ENCODE assay signal across 9 cellular contexts in genomic region chr2:10331033-10331701, GRCh38. TPM values are rescaled to one million over a fixed set of nuclear protein-coding genes. Genes with fewer than 3 reads are reported as not detected.
DNase-seq lines count a peak whose midpoint lies in the region; ATAC-seq and TF ChIP-seq lines count a peak whose summit lies in the region.
"Had no signal": no experiment of that assay in that cellular context is flagged by ENCODE, and none has a peak within 500 bp of the region (broad histone marks: within the 10 kb centered on the region; RNA-seq: fewer than 3 reads in every experiment).

No MANE protein-coding gene starts in this region.

- H3K9ac ChIP-seq in neuronal stem cell (ENCODE audit: low read depth, low read length, poor library complexity) = peak overlapping the region; percentile 9

- peak overlapping the region; percentile 47 for H3K23ac ChIP-seq in neuronal stem cell (ENCODE audit: low read depth, low read length, poor library complexity)

- no peaks in the 10 kb centered on the region for H3K79me1 ChIP-seq in neuronal stem cell (ENCODE audit: low read depth, low read length)

- no peak overlapping the region for H2BK120ac ChIP-seq in neuronal stem cell (ENCODE audit: low read depth, low read length)

- peak in 1 of 4 donors; percentile 22 for TF ChIP-seq POLR2A in upper lobe of left lung (IDR thresholded peaks at IDR 0.05)

- H2BK5ac ChIP-seq in neuronal stem cell (ENCODE audit: low read length) = no peak overlapping the region

- H3K27ac ChIP-seq in neuronal stem cell (replicated peaks; ENCODE audit: low read length) (no peak overlapping the region), upper lobe of left lung (peak overlapping the region; percentile 72 to 87 (median 80))

- no CpG with 5 or more reads among the region's 33 CpGs for WGBS in neuronal stem cell (ENCODE audit: extremely low coverage in 2 of 2, insufficient read length in 2 of 2, insufficient replicate concordance in 1 of 2), 2 donors
- 24 to 26% methylated on average over 26 to 30 of the region's 33 CpGs for WGBS in upper lobe of left lung, 2 donors

- no peak overlapping the region for H3K4ac ChIP-seq in neuronal stem cell (ENCODE audit: low read length)

- peak overlapping the region; percentile 58 for H3K14ac ChIP-seq in neuronal stem cell (ENCODE audit: low read length)

- H3K4me3 ChIP-seq in neuronal stem cell (ENCODE audit: low read length in 2 of 2) = no peak overlapping the region
- H3K4me3 ChIP-seq in upper lobe of left lung = peak overlapping the region in 3 of 4 donors; percentile 17 to 38 (median 32)

- no peaks in the 10 kb centered on the region for H3K27me3 ChIP-seq in neuronal stem cell (ENCODE audit: control insufficient read depth in 3 of 3, insufficient read depth in 3 of 3, low read depth in 1 of 3, low read length in 3 of 3)
- no peaks in the 10 kb centered on the region for H3K27me3 ChIP-seq in upper lobe of left lung
- H3K27me3 ChIP-seq: dorsolateral prefrontal cortex had no signal

- DNase-seq in AG20443 (ENCODE audit: low spot score) = peak; percentile 44
- DNase-seq in activated CD4-positive, alpha-beta T cell treated with anti-CD3 and anti-CD28 coated beads for 1 hour = peak; percentile 50
- peak; percentile 9 to 56 for DNase-seq in dermis microvascular lymphatic vessel endothelial cell (ENCODE audit: low read depth in 2 of 2)
- no peak for DNase-seq in neuronal stem cell (ENCODE audit: low spot score)
- peak; percentile 90 to 93 for DNase-seq in upper lobe of left lung

- peak overlapping the region; percentile 69 for H2BK12ac ChIP-seq in neuronal stem cell (ENCODE audit: low read length)

- no peak overlapping the region for H3K4me2 ChIP-seq in neuronal stem cell (ENCODE audit: insufficient read depth, low read length, poor library complexity, severe bottlenecking)

- no peaks in the 10 kb centered on the region for H3K36me3 ChIP-seq in neuronal stem cell (replicated peaks in 1 of 2; ENCODE audit: control insufficient read depth in 2 of 2, insufficient read depth in 2 of 2, low read length in 2 of 2)
- H3K36me3 ChIP-seq in upper lobe of left lung = peaks cover 0 to 7% (median 2%) of the 10 kb centered on the region in 4 donors

- H3K9me3 ChIP-seq in neuronal stem cell (replicated peaks in 1 of 2; ENCODE audit: control insufficient read depth in 2 of 2, insufficient read depth in 1 of 2, low read depth in 1 of 2, low read length in 2 of 2) (peaks cover 3 to 9% of the 10 kb centered on the region in 2 donors), upper lobe of left lung (peaks cover 0 to 5% (median 2%) of the 10 kb centered on the region in 4 donors)

- H2AFZ ChIP-seq in neuronal stem cell (ENCODE audit: low read length) = no peak overlapping the region

- no peak overlapping the region for H4K91ac ChIP-seq in neuronal stem cell (ENCODE audit: low read depth, low read length, poor library complexity)

- peak in 3 of 6 experiments; percentile 13 to 31 (median 27) for TF ChIP-seq CTCF in upper lobe of left lung (IDR thresholded peaks at IDR 0.05)

- peak overlapping the region; percentile 96 for H2AK5ac ChIP-seq in neuronal stem cell (ENCODE audit: low read depth, low read length)

- peak; percentile 53 for ATAC-seq in GM19324 (IDR thresholded peaks at IDR 0.05; ENCODE audit: low FRiP score, unreplicated experiment)
- ATAC-seq in HG03565 (IDR thresholded peaks at IDR 0.05; ENCODE audit: unreplicated experiment) = peak; percentile 40
- peak; percentile 65 to 78 for ATAC-seq in upper lobe of left lung (ENCODE audit: low FRiP score in 2 of 2)
- ATAC-seq in HG02973 (IDR thresholded peaks at IDR 0.05; ENCODE audit: unreplicated experiment) = no peak

- H4K8ac ChIP-seq in neuronal stem cell (ENCODE audit: low read depth, low read length) = peak overlapping the region; percentile 73

- peak overlapping the region; percentile 84 for H2BK15ac ChIP-seq in neuronal stem cell (ENCODE audit: low read length)

- peak in 1 of 4 donors; percentile 49 for TF ChIP-seq EP300 in upper lobe of left lung (IDR thresholded peaks at IDR 0.05)

- peak overlapping the region; percentile 15 for H3K18ac ChIP-seq in neuronal stem cell (ENCODE audit: low read length)

- peaks cover 32 to 42% of the 10 kb centered on the region in 2 donors for H3K4me1 ChIP-seq in neuronal stem cell (ENCODE audit: control insufficient read depth in 2 of 2, insufficient read depth in 1 of 2, low read depth in 1 of 2, low read length in 2 of 2)
- peaks cover 61 to 72% (median 66%) of the 10 kb centered on the region in 4 donors for H3K4me1 ChIP-seq in upper lobe of left lung

RNA-seq across cellular contexts. Expression of gene HPCAL1, which starts 28.5 kb away (rescaled TPM):
- total RNA-seq in dermis microvascular lymphatic vessel endothelial cell (34.3 and 45.3 TPM in 2 replicates), upper lobe of left lung (100 to 1,000 TPM; 131 to 481 (median 261) TPM)
- 10.7 TPM for polyA plus RNA-seq in neuronal stem cell (2013, experiment 1 of 2)
- 9.6 TPM for polyA plus RNA-seq in neuronal stem cell (2013, experiment 2 of 2)

Comparison
In these comparisons a context has a peak if more than half of its experiments do, and no peak if none do; other contexts are left out.
1. H3K4me3 ChIP-seq: peak in upper lobe of left lung (3 of 4); none in neuronal stem cell (0 of 2).